In the genomic region with DNA sequence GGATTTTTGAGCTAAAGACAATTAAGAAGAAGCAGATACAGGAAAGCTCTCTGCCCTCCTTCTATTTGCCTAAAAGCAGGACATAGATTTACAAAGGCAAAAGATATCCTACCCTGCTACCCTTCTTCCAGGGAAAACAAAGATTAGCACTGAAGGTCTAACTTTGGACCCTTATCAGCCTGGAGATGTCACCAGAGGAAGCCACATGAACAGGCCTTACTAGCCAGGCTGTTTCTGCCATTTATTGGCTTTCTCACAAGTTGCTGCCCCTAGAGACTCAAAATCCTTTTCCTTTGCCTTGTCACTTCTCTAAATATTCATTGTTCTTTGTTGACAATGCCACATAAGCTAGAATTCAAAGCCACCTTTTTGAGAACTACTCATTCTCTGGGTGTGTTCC, we compare ENCODE assay signal across 1 cellular context.
TF ChIP-seq lines count a peak whose summit lies in the region.

No MANE protein-coding gene starts in this region.

TF ChIP-seq in K562, 482 proteins besides CTCF, POLR2A, EP300 and RAD21 (continued from another document):
- TF ChIP-seq, protein P1, sequence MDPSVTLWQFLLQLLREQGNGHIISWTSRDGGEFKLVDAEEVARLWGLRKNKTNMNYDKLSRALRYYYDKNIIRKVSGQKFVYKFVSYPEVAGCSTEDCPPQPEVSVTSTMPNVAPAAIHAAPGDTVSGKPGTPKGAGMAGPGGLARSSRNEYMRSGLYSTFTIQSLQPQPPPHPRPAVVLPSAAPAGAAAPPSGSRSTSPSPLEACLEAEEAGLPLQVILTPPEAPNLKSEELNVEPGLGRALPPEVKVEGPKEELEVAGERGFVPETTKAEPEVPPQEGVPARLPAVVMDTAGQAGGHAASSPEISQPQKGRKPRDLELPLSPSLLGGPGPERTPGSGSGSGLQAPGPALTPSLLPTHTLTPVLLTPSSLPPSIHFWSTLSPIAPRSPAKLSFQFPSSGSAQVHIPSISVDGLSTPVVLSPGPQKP (CRISPR knock-in tag; IDR thresholded peaks at IDR 0.05), result no peak
- TF ChIP-seq, protein P2, sequence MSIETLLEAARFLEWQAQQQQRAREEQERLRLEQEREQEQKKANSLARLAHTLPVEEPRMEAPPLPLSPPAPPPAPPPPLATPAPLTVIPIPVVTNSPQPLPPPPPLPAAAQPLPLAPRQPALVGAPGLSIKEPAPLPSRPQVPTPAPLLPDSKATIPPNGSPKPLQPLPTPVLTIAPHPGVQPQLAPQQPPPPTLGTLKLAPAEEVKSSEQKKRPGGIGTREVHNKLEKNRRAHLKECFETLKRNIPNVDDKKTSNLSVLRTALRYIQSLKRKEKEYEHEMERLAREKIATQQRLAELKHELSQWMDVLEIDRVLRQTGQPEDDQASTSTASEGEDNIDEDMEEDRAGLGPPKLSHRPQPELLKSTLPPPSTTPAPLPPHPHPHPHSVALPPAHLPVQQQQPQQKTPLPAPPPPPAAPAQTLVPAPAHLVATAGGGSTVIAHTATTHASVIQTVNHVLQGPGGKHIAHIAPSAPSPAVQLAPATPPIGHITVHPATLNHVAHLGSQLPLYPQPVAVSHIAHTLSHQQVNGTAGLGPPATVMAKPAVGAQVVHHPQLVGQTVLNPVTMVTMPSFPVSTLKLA (conservative IDR thresholded peaks at IDR 0.05), result no peak
- TF ChIP-seq, protein P3, sequence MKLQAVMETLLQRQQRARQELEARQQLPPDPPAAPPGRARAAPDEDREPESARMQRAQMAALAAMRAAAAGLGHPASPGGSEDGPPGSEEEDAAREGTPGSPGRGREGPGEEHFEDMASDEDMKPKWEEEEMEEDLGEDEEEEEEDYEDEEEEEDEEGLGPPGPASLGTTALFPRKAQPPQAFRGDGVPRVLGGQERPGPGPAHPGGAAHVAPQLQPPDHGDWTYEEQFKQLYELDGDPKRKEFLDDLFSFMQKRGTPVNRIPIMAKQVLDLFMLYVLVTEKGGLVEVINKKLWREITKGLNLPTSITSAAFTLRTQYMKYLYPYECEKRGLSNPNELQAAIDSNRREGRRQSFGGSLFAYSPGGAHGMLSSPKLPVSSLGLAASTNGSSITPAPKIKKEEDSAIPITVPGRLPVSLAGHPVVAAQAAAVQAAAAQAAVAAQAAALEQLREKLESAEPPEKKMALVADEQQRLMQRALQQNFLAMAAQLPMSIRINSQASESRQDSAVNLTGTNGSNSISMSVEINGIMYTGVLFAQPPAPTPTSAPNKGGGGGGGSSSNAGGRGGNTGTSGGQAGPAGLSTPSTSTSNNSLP (IDR thresholded peaks at IDR 0.05; ENCODE audit: borderline replicate concordance, low read depth, low read length), result no peak
- TF ChIP-seq ZFX (CRISPR knock-in tag; IDR thresholded peaks at IDR 0.05), result peak; percentile 25; the same call in 1 of the 2 replicates
- no peak for TF ChIP-seq EWSR1 (IDR thresholded peaks at IDR 0.05; ENCODE audit: borderline replicate concordance, low read depth, partially characterized antibody)
- no peak for TF ChIP-seq RFX1 (IDR thresholded peaks at IDR 0.05)
- TF ChIP-seq BRD9 (IDR thresholded peaks at IDR 0.05; ENCODE audit: low read depth, partially characterized antibody), result peak; percentile 55
- TF ChIP-seq RBM25 (IDR thresholded peaks at IDR 0.05; ENCODE audit: low read depth, low read length, severe bottlenecking), result no peak
- TF ChIP-seq TOE1 (IDR thresholded peaks at IDR 0.05; ENCODE audit: borderline replicate concordance), result no peak
- no peak for TF ChIP-seq TOE1 (CRISPR knock-in tag; IDR thresholded peaks at IDR 0.05; ENCODE audit: borderline replicate concordance, low read depth)
- no peak for TF ChIP-seq POU5F1 (IDR thresholded peaks at IDR 0.05; ENCODE audit: borderline replicate concordance, low read depth, low read length, partially characterized antibody)
- TF ChIP-seq HMG20B (CRISPR knock-in tag; IDR thresholded peaks at IDR 0.05), result no peak
- no peak for TF ChIP-seq DNMT1 (IDR thresholded peaks at IDR 0.05)
- TF ChIP-seq ZBTB5 (IDR thresholded peaks at IDR 0.05), result no peak
- no peak for TF ChIP-seq TCF7L2 (IDR thresholded peaks at IDR 0.05; ENCODE audit: low read depth, low read length)
- no peak for TF ChIP-seq ZNF75A (CRISPR knock-in tag; IDR thresholded peaks at IDR 0.05)
- TF ChIP-seq ARID3B (CRISPR knock-in tag; IDR thresholded peaks at IDR 0.05; ENCODE audit: borderline replicate concordance), result no peak
- TF ChIP-seq ZNF175 (CRISPR knock-in tag; IDR thresholded peaks at IDR 0.05; ENCODE audit: low read depth), result no peak
- no peak for TF ChIP-seq MCM5 (IDR thresholded peaks at IDR 0.05; ENCODE audit: low read depth)
- peak; percentile 24; the same call in 1 of the 2 replicates for TF ChIP-seq ARID1B (IDR thresholded peaks at IDR 0.05)
- TF ChIP-seq, protein P4, sequence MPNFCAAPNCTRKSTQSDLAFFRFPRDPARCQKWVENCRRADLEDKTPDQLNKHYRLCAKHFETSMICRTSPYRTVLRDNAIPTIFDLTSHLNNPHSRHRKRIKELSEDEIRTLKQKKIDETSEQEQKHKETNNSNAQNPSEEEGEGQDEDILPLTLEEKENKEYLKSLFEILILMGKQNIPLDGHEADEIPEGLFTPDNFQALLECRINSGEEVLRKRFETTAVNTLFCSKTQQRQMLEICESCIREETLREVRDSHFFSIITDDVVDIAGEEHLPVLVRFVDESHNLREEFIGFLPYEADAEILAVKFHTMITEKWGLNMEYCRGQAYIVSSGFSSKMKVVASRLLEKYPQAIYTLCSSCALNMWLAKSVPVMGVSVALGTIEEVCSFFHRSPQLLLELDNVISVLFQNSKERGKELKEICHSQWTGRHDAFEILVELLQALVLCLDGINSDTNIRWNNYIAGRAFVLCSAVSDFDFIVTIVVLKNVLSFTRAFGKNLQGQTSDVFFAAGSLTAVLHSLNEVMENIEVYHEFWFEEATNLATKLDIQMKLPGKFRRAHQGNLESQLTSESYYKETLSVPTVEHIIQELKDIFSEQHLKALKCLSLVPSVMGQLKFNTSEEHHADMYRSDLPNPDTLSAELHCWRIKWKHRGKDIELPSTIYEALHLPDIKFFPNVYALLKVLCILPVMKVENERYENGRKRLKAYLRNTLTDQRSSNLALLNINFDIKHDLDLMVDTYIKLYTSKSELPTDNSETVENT (CRISPR knock-in tag; IDR thresholded peaks at IDR 0.05), result no peak
- TF ChIP-seq BCLAF1 (IDR thresholded peaks at IDR 0.05; ENCODE audit: borderline replicate concordance in 1 of 2, control insufficient read depth in 1 of 2, low read depth in 2 of 2, low read length in 1 of 2), result no peak
- TF ChIP-seq SIN3B (IDR thresholded peaks at IDR 0.05; ENCODE audit: low read depth), result no peak
- TF ChIP-seq, protein P5, sequence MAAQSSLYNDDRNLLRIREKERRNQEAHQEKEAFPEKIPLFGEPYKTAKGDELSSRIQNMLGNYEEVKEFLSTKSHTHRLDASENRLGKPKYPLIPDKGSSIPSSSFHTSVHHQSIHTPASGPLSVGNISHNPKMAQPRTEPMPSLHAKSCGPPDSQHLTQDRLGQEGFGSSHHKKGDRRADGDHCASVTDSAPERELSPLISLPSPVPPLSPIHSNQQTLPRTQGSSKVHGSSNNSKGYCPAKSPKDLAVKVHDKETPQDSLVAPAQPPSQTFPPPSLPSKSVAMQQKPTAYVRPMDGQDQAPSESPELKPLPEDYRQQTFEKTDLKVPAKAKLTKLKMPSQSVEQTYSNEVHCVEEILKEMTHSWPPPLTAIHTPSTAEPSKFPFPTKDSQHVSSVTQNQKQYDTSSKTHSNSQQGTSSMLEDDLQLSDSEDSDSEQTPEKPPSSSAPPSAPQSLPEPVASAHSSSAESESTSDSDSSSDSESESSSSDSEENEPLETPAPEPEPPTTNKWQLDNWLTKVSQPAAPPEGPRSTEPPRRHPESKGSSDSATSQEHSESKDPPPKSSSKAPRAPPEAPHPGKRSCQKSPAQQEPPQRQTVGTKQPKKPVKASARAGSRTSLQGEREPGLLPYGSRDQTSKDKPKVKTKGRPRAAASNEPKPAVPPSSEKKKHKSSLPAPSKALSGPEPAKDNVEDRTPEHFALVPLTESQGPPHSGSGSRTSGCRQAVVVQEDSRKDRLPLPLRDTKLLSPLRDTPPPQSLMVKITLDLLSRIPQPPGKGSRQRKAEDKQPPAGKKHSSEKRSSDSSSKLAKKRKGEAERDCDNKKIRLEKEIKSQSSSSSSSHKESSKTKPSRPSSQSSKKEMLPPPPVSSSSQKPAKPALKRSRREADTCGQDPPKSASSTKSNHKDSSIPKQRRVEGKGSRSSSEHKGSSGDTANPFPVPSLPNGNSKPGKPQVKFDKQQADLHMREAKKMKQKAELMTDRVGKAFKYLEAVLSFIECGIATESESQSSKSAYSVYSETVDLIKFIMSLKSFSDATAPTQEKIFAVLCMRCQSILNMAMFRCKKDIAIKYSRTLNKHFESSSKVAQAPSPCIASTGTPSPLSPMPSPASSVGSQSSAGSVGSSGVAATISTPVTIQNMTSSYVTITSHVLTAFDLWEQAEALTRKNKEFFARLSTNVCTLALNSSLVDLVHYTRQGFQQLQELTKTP (IDR thresholded peaks at IDR 0.05; ENCODE audit: low read depth in 1 of 2, partially characterized antibody in 2 of 2), result no peak
